In genomic region chr13:21476893-21477472, GRCh38 we compare ENCODE assay signal across 8 cellular contexts. TPM values are rescaled to one million over a fixed set of nuclear protein-coding genes. Genes with fewer than 3 reads are reported as not detected.
A peak's percentile ranks its signal among the peaks of the same experiment; 100 is the strongest.
DNase-seq lines count a peak whose midpoint lies in the region; ATAC-seq and TF ChIP-seq lines count a peak whose summit lies in the region.

No MANE protein-coding gene starts in this region.

- H3K27ac ChIP-seq in foreskin keratinocyte (no peak overlapping the region), neural cell (ENCODE audit: low read length) (no peak overlapping the region)

- TF ChIP-seq CTCF in GM20000 (IDR thresholded peaks at IDR 0.05; ENCODE audit: extremely low read depth, missing control alignments) (peak; percentile 86), foreskin keratinocyte (conservative IDR thresholded peaks at IDR 0.05) (peak; percentile 94), neural cell (IDR thresholded peaks at IDR 0.05; ENCODE audit: poor library complexity, severe bottlenecking) (peak; percentile 68)

- no peaks in the 10 kb centered on the region for H3K36me3 Mint-ChIP-seq in activated T-helper 2 cell treated with anti-CD3 and anti-CD28 coated beads, Interferon-gamma antibody, Interleukin-2, Interleukin-4, amounts not matched to agents 10 μg/mL and 5 μg/mL and 100 μg/mL, durations not matched to agents 14 hours and 24 hours and 36 hours (ENCODE audit: low read depth)
- H3K36me3 Mint-ChIP-seq in stimulated activated naive CD8-positive, alpha-beta T cell treated with anti-CD3 and anti-CD28 coated beads, Interleukin-15, Interleukin-2, amounts not matched to agents 100 ng/mL and 50 ng/mL, for 24 hours (ENCODE audit: low read depth) = no peaks in the 10 kb centered on the region

- no peak for TF ChIP-seq EP300 in neural cell (conservative IDR thresholded peaks at IDR 0.05; ENCODE audit: poor library complexity, severe bottlenecking)

- H3K4me1 ChIP-seq in foreskin keratinocyte = peaks cover 4% of the 10 kb centered on the region

- H3K4me2 ChIP-seq in neural cell (ENCODE audit: low read length) = no peak overlapping the region

- H3K4me1 Mint-ChIP-seq in activated T-helper 2 cell treated with anti-CD3 and anti-CD28 coated beads, Interferon-gamma antibody, Interleukin-2, Interleukin-4, amounts not matched to agents 10 μg/mL and 5 μg/mL and 100 μg/mL, durations not matched to agents 14 hours and 24 hours and 36 hours (ENCODE audit: low read depth) = peaks cover 10% of the 10 kb centered on the region
- H3K4me1 Mint-ChIP-seq in stimulated activated naive CD8-positive, alpha-beta T cell treated with anti-CD3 and anti-CD28 coated beads, Interleukin-15, Interleukin-2, amounts not matched to agents 100 ng/mL and 50 ng/mL, for 24 hours (ENCODE audit: low read depth) = peaks cover 10% of the 10 kb centered on the region

- H3K27ac Mint-ChIP-seq in activated T-helper 2 cell treated with anti-CD3 and anti-CD28 coated beads, Interferon-gamma antibody, Interleukin-2, Interleukin-4, amounts not matched to agents 10 μg/mL and 5 μg/mL and 100 μg/mL, durations not matched to agents 14 hours and 24 hours and 36 hours = peak overlapping the region; percentile 26
- H3K27ac Mint-ChIP-seq in stimulated activated naive CD8-positive, alpha-beta T cell treated with anti-CD3 and anti-CD28 coated beads, Interleukin-15, Interleukin-2, amounts not matched to agents 100 ng/mL and 50 ng/mL, for 24 hours = peak overlapping the region; percentile 68

- no peak overlapping the region for H3K9ac ChIP-seq in neural cell (ENCODE audit: low read length)

- DNase-seq in COR-L47 (lab: John Stamatoyannopoulos, UW) (peak; percentile 67), GM20000 (ENCODE audit: low spot score) (peak; percentile 80), HuH-7.5 (ENCODE audit: low spot score) (peak; percentile 36), RPMI8226 (peak; percentile 68), foreskin keratinocyte (peak; percentile 37 to 64)
- peak; percentile 72 for DNase-seq in activated T-helper 2 cell treated with anti-CD3 and anti-CD28 coated beads, Interferon-gamma antibody, Interleukin-2, Interleukin-4, amounts not matched to agents 10 μg/mL and 5 μg/mL and 100 μg/mL, durations not matched to agents 14 hours and 24 hours and 36 hours (ENCODE audit: low spot score)

- intact Hi-C loops in activated T-helper 2 cell treated with anti-CD3 and anti-CD28 coated beads, Interferon-gamma antibody, Interleukin-2, Interleukin-4, amounts not matched to agents 10 μg/mL and 5 μg/mL and 100 μg/mL, durations not matched to agents 14 hours and 24 hours and 36 hours (cut with micrococcal nuclease) = loop anchor here (1.0 kb wide), 1 partner anchor 180 kb away; no protein-coding TSS in a partner anchor

- H3K36me3 ChIP-seq in neural cell (ENCODE audit: insufficient read depth, low read length) = no peaks in the 10 kb centered on the region

- TF ChIP-seq RAD21 in neural cell (conservative IDR thresholded peaks at IDR 0.05) = peak; percentile 42

- H3K9me2 ChIP-seq in neural cell (ENCODE audit: insufficient read depth, low read length) = no peaks in the 10 kb centered on the region

- ATAC-seq in foreskin keratinocyte = peak; percentile 86

- H3K27me3 ChIP-seq in foreskin keratinocyte = no peaks in the 10 kb centered on the region
- H3K27me3 ChIP-seq in neural cell (ENCODE audit: insufficient read depth, low read depth, low read length) = no peaks in the 10 kb centered on the region

- no peaks in the 10 kb centered on the region for H3K9me3 Mint-ChIP-seq in activated T-helper 2 cell treated with anti-CD3 and anti-CD28 coated beads, Interferon-gamma antibody, Interleukin-2, Interleukin-4, amounts not matched to agents 10 μg/mL and 5 μg/mL and 100 μg/mL, durations not matched to agents 14 hours and 24 hours and 36 hours
- H3K9me3 Mint-ChIP-seq in stimulated activated naive CD8-positive, alpha-beta T cell treated with anti-CD3 and anti-CD28 coated beads, Interleukin-15, Interleukin-2, amounts not matched to agents 100 ng/mL and 50 ng/mL, for 24 hours = no peaks in the 10 kb centered on the region

- H3K4me3 ChIP-seq in neural cell (ENCODE audit: low read length) = no peak overlapping the region

- H3K27me3 Mint-ChIP-seq in activated T-helper 2 cell treated with anti-CD3 and anti-CD28 coated beads, Interferon-gamma antibody, Interleukin-2, Interleukin-4, amounts not matched to agents 10 μg/mL and 5 μg/mL and 100 μg/mL, durations not matched to agents 14 hours and 24 hours and 36 hours (ENCODE audit: low read depth) = peaks cover 3% of the 10 kb centered on the region
- peaks cover 13% of the 10 kb centered on the region for H3K27me3 Mint-ChIP-seq in stimulated activated naive CD8-positive, alpha-beta T cell treated with anti-CD3 and anti-CD28 coated beads, Interleukin-15, Interleukin-2, amounts not matched to agents 100 ng/mL and 50 ng/mL, for 24 hours

- no peak overlapping the region for H2AFZ ChIP-seq in neural cell (ENCODE audit: low read depth, low read length)

- peak overlapping the region; percentile 78 for H3K4me3 Mint-ChIP-seq in activated T-helper 2 cell treated with anti-CD3 and anti-CD28 coated beads, Interferon-gamma antibody, Interleukin-2, Interleukin-4, amounts not matched to agents 10 μg/mL and 5 μg/mL and 100 μg/mL, durations not matched to agents 14 hours and 24 hours and 36 hours (ENCODE audit: low read depth)
- peak overlapping the region; percentile 84 for H3K4me3 Mint-ChIP-seq in stimulated activated naive CD8-positive, alpha-beta T cell treated with anti-CD3 and anti-CD28 coated beads, Interleukin-15, Interleukin-2, amounts not matched to agents 100 ng/mL and 50 ng/mL, for 24 hours

- no peaks in the 10 kb centered on the region for H3F3A ChIP-seq in neural cell (ENCODE audit: insufficient read depth, low read length, poor library complexity, severe bottlenecking)

- no peaks in the 10 kb centered on the region for H3K79me2 ChIP-seq in neural cell (replicated peaks; ENCODE audit: insufficient read depth, low read length)

- no peaks in the 10 kb centered on the region for H4K20me1 ChIP-seq in neural cell (ENCODE audit: insufficient read depth)

- no peaks in the 10 kb centered on the region for H3K9me3 ChIP-seq in neural cell (ENCODE audit: low read length)

TF ChIP-seq in neural cell, 6 proteins besides CTCF, POLR2A, EP300 and RAD21:
- peak; percentile 56 for TF ChIP-seq SMC3 (conservative IDR thresholded peaks at IDR 0.05; ENCODE audit: poor library complexity)
- TF ChIP-seq MXI1 (conservative IDR thresholded peaks at IDR 0.05; ENCODE audit: poor library complexity, severe bottlenecking) = no peak
- TF ChIP-seq EZH2 (IDR thresholded peaks at IDR 0.05; ENCODE audit: borderline replicate concordance, insufficient read depth, low read length, poor library complexity, severe bottlenecking) = no peak
- TF ChIP-seq, protein P1, sequence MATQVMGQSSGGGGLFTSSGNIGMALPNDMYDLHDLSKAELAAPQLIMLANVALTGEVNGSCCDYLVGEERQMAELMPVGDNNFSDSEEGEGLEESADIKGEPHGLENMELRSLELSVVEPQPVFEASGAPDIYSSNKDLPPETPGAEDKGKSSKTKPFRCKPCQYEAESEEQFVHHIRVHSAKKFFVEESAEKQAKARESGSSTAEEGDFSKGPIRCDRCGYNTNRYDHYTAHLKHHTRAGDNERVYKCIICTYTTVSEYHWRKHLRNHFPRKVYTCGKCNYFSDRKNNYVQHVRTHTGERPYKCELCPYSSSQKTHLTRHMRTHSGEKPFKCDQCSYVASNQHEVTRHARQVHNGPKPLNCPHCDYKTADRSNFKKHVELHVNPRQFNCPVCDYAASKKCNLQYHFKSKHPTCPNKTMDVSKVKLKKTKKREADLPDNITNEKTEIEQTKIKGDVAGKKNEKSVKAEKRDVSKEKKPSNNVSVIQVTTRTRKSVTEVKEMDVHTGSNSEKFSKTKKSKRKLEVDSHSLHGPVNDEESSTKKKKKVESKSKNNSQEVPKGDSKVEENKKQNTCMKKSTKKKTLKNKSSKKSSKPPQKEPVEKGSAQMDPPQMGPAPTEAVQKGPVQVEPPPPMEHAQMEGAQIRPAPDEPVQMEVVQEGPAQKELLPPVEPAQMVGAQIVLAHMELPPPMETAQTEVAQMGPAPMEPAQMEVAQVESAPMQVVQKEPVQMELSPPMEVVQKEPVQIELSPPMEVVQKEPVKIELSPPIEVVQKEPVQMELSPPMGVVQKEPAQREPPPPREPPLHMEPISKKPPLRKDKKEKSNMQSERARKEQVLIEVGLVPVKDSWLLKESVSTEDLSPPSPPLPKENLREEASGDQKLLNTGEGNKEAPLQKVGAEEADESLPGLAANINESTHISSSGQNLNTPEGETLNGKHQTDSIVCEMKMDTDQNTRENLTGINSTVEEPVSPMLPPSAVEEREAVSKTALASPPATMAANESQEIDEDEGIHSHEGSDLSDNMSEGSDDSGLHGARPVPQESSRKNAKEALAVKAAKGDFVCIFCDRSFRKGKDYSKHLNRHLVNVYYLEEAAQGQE (IDR thresholded peaks at IDR 0.05; ENCODE audit: borderline replicate concordance) = no peak

RNA-seq across cellular contexts. Expression of gene ZDHHC20, which starts 17.9 kb away (rescaled TPM):
- total RNA-seq in activated T-helper 2 cell treated with anti-CD3 and anti-CD28 coated beads, Interferon-gamma antibody, Interleukin-2, Interleukin-4, amounts not matched to agents 10 μg/mL and 5 μg/mL and 100 μg/mL, durations not matched to agents 14 hours and 24 hours and 36 hours = 59.0 and 63.3 TPM in 2 replicates
- 61.7 and 67.2 TPM in 2 replicates for total RNA-seq in foreskin keratinocyte
- polyA plus RNA-seq in foreskin keratinocyte (14.7 and 19.7 TPM in 2 replicates), neural cell (42.7 and 43.3 TPM in 2 replicates)
- 86.7 and 89.6 TPM in 2 replicates for polyA minus RNA-seq in neural cell
